20 cellular contexts compared by ENCODE assay signal in the genomic region with DNA sequence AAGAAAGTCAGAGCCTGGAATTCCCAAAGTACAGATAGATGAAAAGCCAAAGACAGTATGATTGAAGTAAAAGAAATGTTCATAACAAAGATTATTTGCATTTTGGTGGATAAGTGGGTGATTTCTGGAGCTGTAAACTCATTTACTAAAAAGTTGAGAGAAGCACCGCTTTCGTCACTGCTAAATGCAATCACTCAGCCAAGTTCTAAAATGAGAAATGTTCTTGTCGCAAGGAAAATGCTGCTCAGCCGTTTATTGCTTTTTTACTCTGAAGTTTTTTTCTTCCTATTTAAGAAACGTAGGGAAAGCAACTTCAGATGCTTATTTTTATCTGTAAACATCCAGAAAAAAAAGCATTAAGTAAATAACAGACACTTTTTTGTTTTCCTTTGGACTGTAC.
DNase-seq lines count a peak whose midpoint lies in the region; ATAC-seq, FAIRE-seq and TF ChIP-seq lines count a peak whose summit lies in the region.
"Had no signal": no experiment of that assay in that cellular context is flagged by ENCODE, and none has a peak within 500 bp of the region (broad histone marks: within the 10 kb centered on the region; RNA-seq: fewer than 3 reads in every experiment).

No MANE protein-coding gene starts in this region.

- H3K27ac ChIP-seq in GM23248, result no peak overlapping the region
- peak overlapping the region; percentile 71 for H3K27ac ChIP-seq in SK-N-MC
- H3K27ac ChIP-seq in mesenchymal stem cell (ENCODE audit: low read length, poor library complexity, severe bottlenecking), result no peak overlapping the region
- H3K27ac ChIP-seq: BLaER1 had no signal

- H3K79me1 ChIP-seq in mesenchymal stem cell (replicated peaks; ENCODE audit: low read length, poor library complexity, severe bottlenecking), result no peaks in the 10 kb centered on the region

- H3F3A ChIP-seq in GM23248 (ENCODE audit: insufficient read depth), result no peaks in the 10 kb centered on the region

- DNase-seq in GM23248 (peak; percentile 25), SK-N-MC (ENCODE audit: low read depth, low spot score) (no peak), fibroblast of mammary gland (ENCODE audit: low read depth) (peak; percentile 12), mesenchymal stem cell (no peak), urothelium cell line (ENCODE audit: low spot score) (no peak), NCI-H146 (lab: John Stamatoyannopoulos, UW) (no peak)
- DNase-seq: CD4-positive, CD25-positive, alpha-beta regulatory T cell; HCEC 1CT; KBM-7; NCI-H1105 treated with DMSO at 0.1 percent for 48 hours; NCI-H2029; NCI-H524; NCI-H774; RPMI8226; SHP77; SK-N-SH; SW 1271 had no signal

- no peak for FAIRE-seq in urothelium cell line (lab: Jason Lieb, UNC)
- FAIRE-seq: A204.1 had no signal

- H2AK5ac ChIP-seq in mesenchymal stem cell (ENCODE audit: low read length, severe bottlenecking), result no peak overlapping the region

- H3K4ac ChIP-seq in mesenchymal stem cell (ENCODE audit: low read depth in 1 of 2, low read length in 2 of 2), result no peak overlapping the region

- H4K91ac ChIP-seq in mesenchymal stem cell (ENCODE audit: low read length), result no peak overlapping the region

- H3K4me3 ChIP-seq in GM23248, result no peak overlapping the region
- H3K4me3 ChIP-seq in SK-N-MC, result peak overlapping the region; percentile 41; the same call in 1 of the 2 replicates
- no peak overlapping the region for H3K4me3 ChIP-seq in fibroblast of mammary gland (ENCODE audit: control insufficient read depth, low read depth, low read length)
- H3K4me3 ChIP-seq in mesenchymal stem cell (ENCODE audit: insufficient read depth in 1 of 2, low read depth in 1 of 2, low read length in 2 of 2), result no peak overlapping the region
- H3K4me3 ChIP-seq: BLaER1 had no signal

- in situ Hi-C loops in GM23248 (cut with MboI), result no loop called here

- no peak overlapping the region for H3K23ac ChIP-seq in mesenchymal stem cell (ENCODE audit: low read length in 2 of 2)

- no peak overlapping the region for H2BK120ac ChIP-seq in mesenchymal stem cell (ENCODE audit: low read depth, low read length)

- H3K9me3 ChIP-seq in GM23248 (ENCODE audit: low read depth) (no peaks in the 10 kb centered on the region), SK-N-MC (ENCODE audit: low read depth, low read length) (no peaks in the 10 kb centered on the region), mesenchymal stem cell (ENCODE audit: control insufficient read depth, low read length) (no peaks in the 10 kb centered on the region)
- H3K9me3 ChIP-seq: BLaER1, SK-N-SH had no signal

- WGBS in GM23248 (ENCODE audit: low coverage in 1 of 2, low lambda C conversion rate in 2 of 2, missing lambda C conversion rate in 2 of 2), 2 experiments, result 15 to 23% methylated on average over 5 of the region's 5 CpGs
- WGBS in mesenchymal stem cell, result 97% methylated on average over 4 of the region's 5 CpGs

- H3K14ac ChIP-seq in mesenchymal stem cell (ENCODE audit: low read length in 2 of 2), result no peak overlapping the region

- no peak overlapping the region for H3K18ac ChIP-seq in mesenchymal stem cell (ENCODE audit: low read depth in 1 of 2, low read length in 2 of 2)

- H2AFZ ChIP-seq in GM23248 (peak overlapping the region; percentile 64), mesenchymal stem cell (ENCODE audit: low read depth, low read length) (no peak overlapping the region)

- no peak overlapping the region for H3K9ac ChIP-seq in GM23248
- H3K9ac ChIP-seq in SK-N-MC (ENCODE audit: insufficient read length), result peak overlapping the region; percentile 52
- peak overlapping the region; percentile 54 for H3K9ac ChIP-seq in mesenchymal stem cell (ENCODE audit: low read length)
- H3K9ac ChIP-seq: BLaER1, SK-N-SH had no signal

- no peaks in the 10 kb centered on the region for H3K36me3 ChIP-seq in GM23248 (ENCODE audit: low read depth)
- no peaks in the 10 kb centered on the region for H3K36me3 ChIP-seq in SK-N-MC (ENCODE audit: insufficient read depth, low read length)
- no peaks in the 10 kb centered on the region for H3K36me3 ChIP-seq in mesenchymal stem cell (ENCODE audit: control insufficient read depth in 1 of 2, insufficient read depth in 2 of 2, low read depth in 1 of 2, low read length in 2 of 2)
- H3K36me3 ChIP-seq: BLaER1 had no signal

- H3K4me1 ChIP-seq in GM23248 (ENCODE audit: insufficient read depth) (no peaks in the 10 kb centered on the region), mesenchymal stem cell (ENCODE audit: control insufficient read depth, insufficient read depth, low read depth, low read length) (no peaks in the 10 kb centered on the region)
- H3K4me1 ChIP-seq: BLaER1 had no signal

- no peaks in the 10 kb centered on the region for H3K27me3 ChIP-seq in GM23248 (replicated peaks; ENCODE audit: insufficient read depth)
- H3K27me3 ChIP-seq in mesenchymal stem cell (ENCODE audit: control insufficient read depth in 1 of 2, insufficient read depth in 1 of 2, low read length in 2 of 2), result no peaks in the 10 kb centered on the region
- H3K27me3 ChIP-seq: BLaER1 had no signal

- H3K79me2 ChIP-seq in GM23248 (ENCODE audit: insufficient read depth), result no peaks in the 10 kb centered on the region

- H2BK15ac ChIP-seq in mesenchymal stem cell (ENCODE audit: low read depth, poor library complexity, severe bottlenecking), result no peak overlapping the region

- H3K4me2 ChIP-seq in GM23248 (ENCODE audit: unreplicated experiment) (peak overlapping the region; percentile 15), mesenchymal stem cell (ENCODE audit: low read length, poor library complexity, severe bottlenecking) (no peak overlapping the region)
- H3K4me2 ChIP-seq: BLaER1, SK-N-SH had no signal

- H2BK5ac ChIP-seq in mesenchymal stem cell (ENCODE audit: low read depth, low read length, poor library complexity, severe bottlenecking), result no peak overlapping the region

- H3K9me2 ChIP-seq in GM23248 (ENCODE audit: insufficient read depth), result no peaks in the 10 kb centered on the region
- H3K9me2 ChIP-seq: SK-N-SH had no signal

- H2BK12ac ChIP-seq in mesenchymal stem cell (ENCODE audit: low read length in 2 of 2), result no peak overlapping the region

- TF ChIP-seq CTCF in fibroblast of mammary gland (conservative IDR thresholded peaks at IDR 0.05; ENCODE audit: control insufficient read depth, insufficient read depth, low read depth, low read length), result no peak

- no peak for ATAC-seq in HG03159 (IDR thresholded peaks at IDR 0.05; ENCODE audit: unreplicated experiment)

- H4K8ac ChIP-seq in mesenchymal stem cell (ENCODE audit: low read length), result no peak overlapping the region

- H4K20me1 ChIP-seq in GM23248 (ENCODE audit: insufficient read depth), result no peaks in the 10 kb centered on the region
- H4K20me1 ChIP-seq: BLaER1 had no signal

Comparison
In these comparisons a context has a peak if more than half of its experiments do, and no peak if none do; other contexts are left out.
1. DNase-seq: peak in GM23248 (single experiment) and fibroblast of mammary gland (single experiment); none in SK-N-MC (single experiment), mesenchymal stem cell (single experiment), urothelium cell line (single experiment) and NCI-H146 (single experiment).